31 cellular contexts compared by ENCODE assay signal in the genomic region with DNA sequence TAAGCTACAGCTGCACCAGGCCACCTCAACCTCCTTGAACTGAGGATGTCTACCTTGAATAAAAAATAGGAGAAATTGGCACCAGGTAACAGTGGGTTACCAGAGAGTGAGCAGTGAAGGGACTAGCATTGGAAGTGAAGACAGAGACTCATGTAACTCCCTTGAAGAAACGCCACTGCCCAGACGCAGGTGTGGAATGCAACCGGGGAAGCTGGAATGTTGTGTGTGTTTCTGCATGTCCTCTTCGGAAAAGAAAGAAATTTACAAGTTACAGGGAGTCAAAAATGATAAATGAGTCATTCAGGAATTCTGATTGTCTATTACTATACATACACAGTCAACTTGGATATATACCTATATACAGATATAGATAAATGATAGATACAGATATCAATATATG.
"Had no signal": no experiment of that assay in that cellular context is flagged by ENCODE, and none has a peak within 500 bp of the region (broad histone marks: within the 10 kb centered on the region; RNA-seq: fewer than 3 reads in every experiment).

No MANE protein-coding gene starts in this region.

- H3K36me3 ChIP-seq: adrenal gland, cardiac muscle cell, colonic mucosa, esophagus squamous epithelium, WERI-Rb-1 had no signal

- H3K4me1 ChIP-seq: adrenal gland, body of pancreas, colonic mucosa, esophagus squamous epithelium had no signal

- ATAC-seq: activated CD4-positive, alpha-beta T cell treated with anti-CD3 and anti-CD28 coated beads for 36 hours; activated CD8-positive, alpha-beta memory T cell treated with anti-CD3 and anti-CD28 coated beads, Interleukin-2, amount 10 ng/mL, durations not matched to agents 7 days and 5 days; activated CD8-positive, alpha-beta T cell treated with anti-CD3 and anti-CD28 coated beads, Interleukin-2, amount 10 ng/mL, durations not matched to agents 7 days and 5 days; activated naive CD8-positive, alpha-beta T cell treated with anti-CD3 and anti-CD28 coated beads, Interleukin-2, amount 50 U/mL, for 24 hours; body of pancreas; T-helper 17 cell had no signal

- FAIRE-seq: frontal cortex had no signal

- DNase-seq: activated B cell treated with CpG ODN at 0.5 μM for 24 hours; activated CD4-positive, alpha-beta memory T cell treated with anti-CD3 and anti-CD28 coated beads for 36 hours; activated CD4-positive, alpha-beta T cell treated with anti-CD3 and anti-CD28 coated beads for 36 hours; activated CD4-positive, alpha-beta T cell treated with anti-CD3 and anti-CD28 coated beads, Interleukin-2, amount 10 ng/mL, durations not matched to agents 24 days and 14 days; activated CD4-positive, CD25-positive, alpha-beta regulatory T cell treated with anti-CD3 and anti-CD28 coated beads, Interleukin-2, amount 50 U/mL, for 72 hours; activated CD8-positive, alpha-beta memory T cell treated with anti-CD3 and anti-CD28 coated beads, Interleukin-2, amount 10 ng/mL, durations not matched to agents 7 days and 5 days; activated CD8-positive, alpha-beta memory T cell treated with anti-CD3 and anti-CD28 coated beads, Interleukin-2, amount 50 U/mL, for 4 hours; activated CD8-positive, alpha-beta T cell treated with anti-CD3 and anti-CD28 coated beads, Interleukin-2, amount 10 ng/mL, durations not matched to agents 7 days and 5 days; activated effector memory CD4-positive, alpha-beta T cell treated with anti-CD3 and anti-CD28 coated beads, Interleukin-2, amount 50 U/mL, for 16 hours; activated naive CD4-positive, alpha-beta T cell treated with anti-CD3 and anti-CD28 coated beads for 36 hours; activated naive CD8-positive, alpha-beta T cell treated with anti-CD3 and anti-CD28 coated beads for 36 hours; activated naive CD8-positive, alpha-beta T cell treated with anti-CD3 and anti-CD28 coated beads, Interleukin-2, amount 50 U/mL, for 24 hours; activated T-cell treated with anti-CD3 and anti-CD28 coated beads, Interleukin-2, amount 50 U/mL, for 1 hour; activated T-cell treated with anti-CD3 and anti-CD28 coated beads, Interleukin-2, amount 50 U/mL, for 48 hours; adrenal gland; amygdala; aorta; body of pancreas; central memory CD4-positive, alpha-beta T cell; cerebellar nuclear complex; colonic mucosa; effector memory CD4-positive, alpha-beta T cell; endodermal cell; esophagus squamous epithelium; head of caudate nucleus; T-helper 1 cell; T-helper 17 cell; T1000; WERI-Rb-1 had no signal

- H3K27ac ChIP-seq: adrenal gland, body of pancreas, cardiac muscle cell, colonic mucosa, esophagus squamous epithelium, WERI-Rb-1 had no signal

- H3K9me3 ChIP-seq: adrenal gland, body of pancreas, colonic mucosa, esophagus squamous epithelium had no signal

- H3K4me3 ChIP-seq: adrenal gland, body of pancreas, cardiac muscle cell, colonic mucosa, esophagus squamous epithelium had no signal

- H3K27me3 ChIP-seq: adrenal gland, body of pancreas, cardiac muscle cell, colonic mucosa, esophagus squamous epithelium had no signal
